ENCODE assay signal across 8 cellular contexts in the genomic region with DNA sequence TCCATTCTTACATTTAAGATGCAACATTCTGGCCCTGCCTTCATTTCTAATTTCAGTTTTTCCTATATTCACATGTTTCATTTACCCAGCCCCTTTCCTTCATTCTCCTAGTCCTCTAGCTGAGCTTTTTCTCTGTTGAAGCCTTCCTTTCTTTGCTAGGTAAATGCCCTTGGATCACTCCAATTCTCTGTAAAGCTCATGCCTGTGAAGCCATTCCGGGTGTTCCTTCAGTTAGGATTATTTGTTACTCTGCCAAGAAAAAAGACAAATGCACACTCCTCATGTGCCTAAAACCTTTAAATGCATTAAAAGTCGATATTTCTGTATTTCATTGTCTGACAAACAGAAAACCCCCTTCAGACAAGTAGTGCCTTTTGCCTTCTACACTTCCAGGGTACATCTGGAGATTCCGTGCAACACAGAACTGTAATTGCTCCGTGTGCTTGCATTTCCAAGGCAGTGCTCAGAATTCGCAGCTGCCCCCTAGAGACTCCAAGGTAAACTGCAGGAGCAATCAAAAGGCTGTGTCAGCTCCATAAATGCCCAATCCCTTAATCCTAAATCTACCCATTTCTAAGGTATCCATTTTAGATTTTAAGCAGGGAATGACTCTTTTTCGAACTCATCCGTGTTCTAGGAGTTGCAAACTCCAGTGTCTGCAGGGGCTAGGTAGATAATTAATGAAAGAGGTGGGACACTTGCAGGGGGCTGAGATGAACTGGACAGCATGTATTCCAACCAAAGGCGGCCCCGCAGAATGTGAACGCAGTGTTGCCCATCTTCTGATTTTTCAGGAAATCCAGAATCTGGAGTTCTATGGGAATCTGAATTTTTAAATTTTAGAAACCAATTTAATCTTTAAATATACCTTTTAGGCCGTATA.
DNase-seq lines count a peak whose midpoint lies in the region; ATAC-seq and TF ChIP-seq lines count a peak whose summit lies in the region.

No MANE protein-coding gene starts in this region.

- ATAC-seq in HG03469 (IDR thresholded peaks at IDR 0.05; ENCODE audit: unreplicated experiment) (peak; percentile 50), left lung (peak; percentile 96), HG03135 (IDR thresholded peaks at IDR 0.05; ENCODE audit: unreplicated experiment) (no peak)

- TF ChIP-seq CTCF in GM13977 (IDR thresholded peaks at IDR 0.05; ENCODE audit: extremely low read depth, insufficient read depth, missing control alignments) (peak; percentile 84), OCI-LY7 (conservative IDR thresholded peaks at IDR 0.05; ENCODE audit: low read length) (peak; percentile 80), colonic mucosa (IDR thresholded peaks at IDR 0.05) (peak; percentile 80), left lung (IDR thresholded peaks at IDR 0.05) (peak; percentile 62 to 77), stomach (IDR thresholded peaks at IDR 0.05) (peak in 5 of 7 experiments; percentile 36 to 84 (median 73))

- no peaks in the 10 kb centered on the region for H3K9me2 ChIP-seq in OCI-LY7 (ENCODE audit: insufficient read depth, low read length)

- WGBS in stomach, 5 donors, result 40 to 45% (median 43%) methylated on average over 11 of the region's 11 CpGs

- H3K4me3 ChIP-seq in OCI-LY7 (ENCODE audit: low read depth, low read length, poor library complexity, severe bottlenecking) (no peak overlapping the region), colonic mucosa (no peak overlapping the region), left lung (no peak overlapping the region), stomach (no peak overlapping the region)

- intact Hi-C loops in OCI-LY7 (cut with micrococcal nuclease; ENCODE audit: unreplicated experiment), result no loop called here
- intact Hi-C loops in colonic mucosa (cut with DNase I), result loop anchor here (5.0 kb wide), 1 partner anchor 384 kb away; no protein-coding TSS in a partner anchor
- intact Hi-C loops in left lung (cut with DNase I), result no loop called here
- intact Hi-C loops in stomach (cut with DNase I; ENCODE audit: low total_unique reads), result no loop called here

- H3K4me2 ChIP-seq in OCI-LY7 (ENCODE audit: low read length), result no peak overlapping the region

- no peak for TF ChIP-seq EP300 in stomach (IDR thresholded peaks at IDR 0.05)

- H3K4me1 ChIP-seq in OCI-LY7 (ENCODE audit: insufficient read depth, low read length, poor library complexity, severe bottlenecking), result no peaks in the 10 kb centered on the region
- H3K4me1 ChIP-seq in colonic mucosa, result no peaks in the 10 kb centered on the region
- H3K4me1 ChIP-seq in left lung, result no peaks in the 10 kb centered on the region
- peaks cover 0 to 4% (median 0%) of the 10 kb centered on the region in 4 donors for H3K4me1 ChIP-seq in stomach

- POLR2A ChIA-PET in OCI-LY7 (lab: Charles Lee), result interaction anchor here (0.5 kb wide), 1 partner anchor 277 kb away, joined by 3 read pairs; no protein-coding TSS in a partner anchor

- TF ChIP-seq POLR2A in stomach (IDR thresholded peaks at IDR 0.05), result no peak

- H3K9ac ChIP-seq in colonic mucosa (ENCODE audit: low read depth in 2 of 2, low read length in 2 of 2), result no peak overlapping the region

- peak; percentile 74 for DNase-seq in Ammon's horn (ENCODE audit: low spot score)
- DNase-seq in GM13977 (ENCODE audit: low spot score), result peak; percentile 22
- DNase-seq in OCI-LY7 (ENCODE audit: low spot score), result peak; percentile 13
- peak; percentile 71 for DNase-seq in colonic mucosa
- DNase-seq in left lung, result no peak
- DNase-seq in stomach, result peak; percentile 61

- no peaks in the 10 kb centered on the region for H4K20me1 ChIP-seq in OCI-LY7 (ENCODE audit: insufficient read depth, low read length)

- in situ Hi-C loops in GM13977 (cut with MboI; ENCODE audit: low pct_unique_long_range_greater_than_20kb, low sequenced_read_pairs, unreplicated experiment), result no loop called here

- no peak overlapping the region for H3K27ac ChIP-seq in OCI-LY7 (ENCODE audit: low read depth, low read length, poor library complexity, severe bottlenecking)
- H3K27ac ChIP-seq in colonic mucosa, result no peak overlapping the region
- no peak overlapping the region for H3K27ac ChIP-seq in left lung
- H3K27ac ChIP-seq in stomach, result no peak overlapping the region

- no TSS peak for BruUV-seq in OCI-LY7 (replicated peaks; lab: Mats Ljungman, UMichigan)

- CTCF ChIA-PET in OCI-LY7 (lab: Charles Lee; ENCODE audit: unreplicated experiment), result interaction anchor here (0.6 kb wide), 1 partner anchor 30 kb away, joined by 3 read pairs; no protein-coding TSS in a partner anchor

- H3K27me3 ChIP-seq in colonic mucosa (no peaks in the 10 kb centered on the region), left lung (peaks cover 0 to 4% of the 10 kb centered on the region in 2 donors), stomach (peaks cover 0 to 4% (median 0%) of the 10 kb centered on the region in 3 donors)

- H3K9me3 ChIP-seq in OCI-LY7 (ENCODE audit: low read length), result no peaks in the 10 kb centered on the region
- H3K9me3 ChIP-seq in colonic mucosa, result no peaks in the 10 kb centered on the region
- no peaks in the 10 kb centered on the region for H3K9me3 ChIP-seq in left lung
- H3K9me3 ChIP-seq in stomach, result no peaks in the 10 kb centered on the region

- H3K36me3 ChIP-seq in OCI-LY7 (ENCODE audit: insufficient read depth, low read length) (no peaks in the 10 kb centered on the region), colonic mucosa (no peaks in the 10 kb centered on the region), left lung (no peaks in the 10 kb centered on the region), stomach (no peaks in the 10 kb centered on the region)

- no peaks in the 10 kb centered on the region for H3K79me2 ChIP-seq in OCI-LY7 (ENCODE audit: insufficient read depth, low read depth, low read length)

- H2AFZ ChIP-seq in OCI-LY7 (ENCODE audit: low read length), result no peak overlapping the region

Comparison
In these comparisons a context has a peak if more than half of its experiments do, and no peak if none do; other contexts are left out.
1. DNase-seq: peak in Ammon's horn (single experiment), GM13977 (single experiment), OCI-LY7 (single experiment), colonic mucosa (single experiment) and stomach (single experiment); none in left lung (0 of 2).
2. Peak in every context shown above with its lines, with median percentiles within 50 percentile points of each other: CTCF ChIP-seq.